In the genomic region with DNA sequence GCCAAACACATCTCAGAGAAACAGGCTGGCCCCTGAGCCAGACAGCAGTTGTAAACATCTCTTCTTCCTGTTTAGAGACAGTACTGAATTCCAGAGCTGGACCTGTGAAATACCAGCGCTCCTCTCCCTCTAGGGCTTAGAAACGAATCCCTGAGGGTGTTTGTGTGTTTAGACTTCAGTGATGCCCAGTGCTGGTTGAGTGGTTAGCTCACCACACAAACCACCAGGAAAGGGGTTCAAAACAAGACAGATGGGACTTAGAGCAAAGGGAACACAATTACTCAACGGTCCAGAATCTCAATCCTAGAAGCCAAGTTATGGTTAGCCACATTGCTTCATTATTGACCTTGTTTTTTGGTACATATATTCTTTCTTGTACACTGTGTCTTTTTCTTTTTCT, we compare ENCODE assay signal across 8 cellular contexts.
DNase-seq lines count a peak whose midpoint lies in the region; ATAC-seq and TF ChIP-seq lines count a peak whose summit lies in the region.

No MANE protein-coding gene starts in this region.

- H3K27me3 ChIP-seq in RWPE2 (ENCODE audit: insufficient read depth, poor library complexity, severe bottlenecking) (no peaks in the 10 kb centered on the region), WERI-Rb-1 (ENCODE audit: insufficient read depth, low read depth, severe bottlenecking) (no peaks in the 10 kb centered on the region)

- H3K36me3 ChIP-seq in RWPE2 (ENCODE audit: low read depth) (no peaks in the 10 kb centered on the region), WERI-Rb-1 (no peaks in the 10 kb centered on the region)

- TF ChIP-seq CTCF in RWPE2 (IDR thresholded peaks at IDR 0.05; ENCODE audit: poor library complexity, severe bottlenecking) (no peak), WERI-Rb-1 (IDR thresholded peaks at IDR 0.05; ENCODE audit: low read depth, low read length) (no peak), GM13977 (IDR thresholded peaks at IDR 0.05; ENCODE audit: extremely low read depth, insufficient read depth, missing control alignments) (no peak)

- H3K9me3 ChIP-seq in RWPE2 (ENCODE audit: severe bottlenecking) (no peaks in the 10 kb centered on the region), WERI-Rb-1 (ENCODE audit: severe bottlenecking) (no peaks in the 10 kb centered on the region)

- ATAC-seq in GM18502 (IDR thresholded peaks at IDR 0.05; ENCODE audit: poor library complexity, unreplicated experiment), result peak; percentile 66
- peak; percentile 69 for ATAC-seq in HG02852 (IDR thresholded peaks at IDR 0.05; ENCODE audit: unreplicated experiment)
- ATAC-seq in RWPE2 (ENCODE audit: low read depth), result no peak

- peaks cover 45% of the 10 kb centered on the region for H3K4me1 ChIP-seq in RWPE2 (ENCODE audit: insufficient read depth, poor library complexity, severe bottlenecking)

- H3K27ac ChIP-seq in RWPE2 (ENCODE audit: poor library complexity, severe bottlenecking) (peak overlapping the region; percentile 24), WERI-Rb-1 (no peak overlapping the region)

- no peak for DNase-seq in RWPE2 (ENCODE audit: low spot score)
- DNase-seq in islet precursor cell, result peak; percentile 93
- DNase-seq in NCI-H446 (lab: John Stamatoyannopoulos, UW), result no peak
- no peak for DNase-seq in WERI-Rb-1
- no peak for DNase-seq in GM13977 (ENCODE audit: low spot score)
- DNase-seq in NOMO-1 treated with DMSO at 0.1 percent for 48 hours (lab: John Stamatoyannopoulos, UW; ENCODE audit: unreplicated experiment), result no peak

- no peak overlapping the region for H3K4me3 ChIP-seq in RWPE2 (ENCODE audit: severe bottlenecking)
- no peak overlapping the region for H3K4me3 ChIP-seq in WERI-Rb-1 (ENCODE audit: low read depth, low read length)

- in situ Hi-C loops in GM13977 (cut with MboI; ENCODE audit: low pct_unique_long_range_greater_than_20kb, low sequenced_read_pairs, unreplicated experiment), result no loop called here
